In the genomic region with DNA sequence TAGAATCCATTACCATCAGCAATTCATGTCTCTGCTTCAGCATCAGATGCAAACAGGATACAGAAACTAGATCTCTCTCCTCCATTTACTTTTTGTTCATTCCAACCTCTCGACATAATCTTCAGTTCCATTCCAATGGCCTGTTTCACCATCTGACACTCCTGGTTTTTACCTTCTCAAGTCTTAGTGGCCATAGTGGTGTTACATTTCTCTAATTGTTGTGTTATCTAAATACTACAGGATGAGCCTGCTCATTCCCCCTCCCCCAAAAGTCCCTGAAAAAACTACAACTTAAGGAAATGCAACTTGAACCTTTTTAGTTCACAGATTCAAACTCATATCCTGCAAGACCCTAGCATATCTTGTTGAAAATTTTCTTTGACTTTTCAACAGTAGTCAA, we compare ENCODE assay signal across 1 cellular context.
TF ChIP-seq lines count a peak whose summit lies in the region.

No MANE protein-coding gene starts in this region.

TF ChIP-seq in GM23338, 12 proteins besides CTCF, POLR2A, EP300 and RAD21 (continued from another document):
- TF ChIP-seq, protein P1, sequence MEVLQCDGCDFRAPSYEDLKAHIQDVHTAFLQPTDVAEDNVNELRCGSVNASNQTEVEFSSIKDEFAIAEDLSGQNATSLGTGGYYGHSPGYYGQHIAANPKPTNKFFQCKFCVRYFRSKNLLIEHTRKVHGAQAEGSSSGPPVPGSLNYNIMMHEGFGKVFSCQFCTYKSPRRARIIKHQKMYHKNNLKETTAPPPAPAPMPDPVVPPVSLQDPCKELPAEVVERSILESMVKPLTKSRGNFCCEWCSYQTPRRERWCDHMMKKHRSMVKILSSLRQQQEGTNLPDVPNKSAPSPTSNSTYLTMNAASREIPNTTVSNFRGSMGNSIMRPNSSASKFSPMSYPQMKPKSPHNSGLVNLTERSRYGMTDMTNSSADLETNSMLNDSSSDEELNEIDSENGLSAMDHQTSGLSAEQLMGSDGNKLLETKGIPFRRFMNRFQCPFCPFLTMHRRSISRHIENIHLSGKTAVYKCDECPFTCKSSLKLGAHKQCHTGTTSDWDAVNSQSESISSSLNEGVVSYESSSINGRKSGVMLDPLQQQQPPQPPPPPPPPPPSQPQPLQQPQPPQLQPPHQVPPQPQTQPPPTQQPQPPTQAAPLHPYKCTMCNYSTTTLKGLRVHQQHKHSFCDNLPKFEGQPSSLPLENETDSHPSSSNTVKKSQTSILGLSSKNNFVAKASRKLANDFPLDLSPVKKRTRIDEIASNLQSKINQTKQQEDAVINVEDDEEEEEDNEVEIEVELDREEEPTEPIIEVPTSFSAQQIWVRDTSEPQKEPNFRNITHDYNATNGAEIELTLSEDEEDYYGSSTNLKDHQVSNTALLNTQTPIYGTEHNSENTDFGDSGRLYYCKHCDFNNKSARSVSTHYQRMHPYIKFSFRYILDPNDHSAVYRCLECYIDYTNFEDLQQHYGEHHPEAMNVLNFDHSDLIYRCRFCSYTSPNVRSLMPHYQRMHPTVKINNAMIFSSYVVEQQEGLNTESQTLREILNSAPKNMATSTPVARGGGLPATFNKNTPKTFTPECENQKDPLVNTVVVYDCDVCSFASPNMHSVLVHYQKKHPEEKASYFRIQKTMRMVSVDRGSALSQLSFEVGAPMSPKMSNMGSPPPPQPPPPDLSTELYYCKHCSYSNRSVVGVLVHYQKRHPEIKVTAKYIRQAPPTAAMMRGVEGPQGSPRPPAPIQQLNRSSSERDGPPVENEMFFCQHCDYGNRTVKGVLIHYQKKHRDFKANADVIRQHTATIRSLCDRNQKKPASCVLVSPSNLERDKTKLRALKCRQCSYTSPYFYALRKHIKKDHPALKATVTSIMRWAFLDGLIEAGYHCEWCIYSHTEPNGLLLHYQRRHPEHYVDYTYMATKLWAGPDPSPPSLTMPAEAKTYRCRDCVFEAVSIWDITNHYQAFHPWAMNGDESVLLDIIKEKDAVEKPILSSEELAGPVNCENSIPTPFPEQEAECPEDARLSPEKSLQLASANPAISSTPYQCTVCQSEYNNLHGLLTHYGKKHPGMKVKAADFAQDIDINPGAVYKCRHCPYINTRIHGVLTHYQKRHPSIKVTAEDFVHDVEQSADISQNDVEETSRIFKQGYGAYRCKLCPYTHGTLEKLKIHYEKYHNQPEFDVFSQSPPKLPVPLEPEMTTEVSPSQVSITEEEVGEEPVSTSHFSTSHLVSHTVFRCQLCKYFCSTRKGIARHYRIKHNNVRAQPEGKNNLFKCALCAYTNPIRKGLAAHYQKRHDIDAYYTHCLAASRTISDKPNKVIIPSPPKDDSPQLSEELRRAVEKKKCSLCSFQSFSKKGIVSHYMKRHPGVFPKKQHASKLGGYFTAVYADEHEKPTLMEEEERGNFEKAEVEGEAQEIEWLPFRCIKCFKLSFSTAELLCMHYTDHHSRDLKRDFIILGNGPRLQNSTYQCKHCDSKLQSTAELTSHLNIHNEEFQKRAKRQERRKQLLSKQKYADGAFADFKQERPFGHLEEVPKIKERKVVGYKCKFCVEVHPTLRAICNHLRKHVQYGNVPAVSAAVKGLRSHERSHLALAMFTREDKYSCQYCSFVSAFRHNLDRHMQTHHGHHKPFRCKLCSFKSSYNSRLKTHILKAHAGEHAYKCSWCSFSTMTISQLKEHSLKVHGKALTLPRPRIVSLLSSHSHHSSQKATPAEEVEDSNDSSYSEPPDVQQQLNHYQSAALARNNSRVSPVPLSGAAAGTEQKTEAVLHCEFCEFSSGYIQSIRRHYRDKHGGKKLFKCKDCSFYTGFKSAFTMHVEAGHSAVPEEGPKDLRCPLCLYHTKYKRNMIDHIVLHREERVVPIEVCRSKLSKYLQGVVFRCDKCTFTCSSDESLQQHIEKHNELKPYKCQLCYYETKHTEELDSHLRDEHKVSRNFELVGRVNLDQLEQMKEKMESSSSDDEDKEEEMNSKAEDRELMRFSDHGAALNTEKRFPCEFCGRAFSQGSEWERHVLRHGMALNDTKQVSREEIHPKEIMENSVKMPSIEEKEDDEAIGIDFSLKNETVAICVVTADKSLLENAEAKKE (CRISPR knock-in tag; IDR thresholded peaks at IDR 0.05) = no peak
- TF ChIP-seq STAT1 (IDR thresholded peaks at IDR 0.05; ENCODE audit: unreplicated experiment) = no peak
- no peak for TF ChIP-seq JUNB (IDR thresholded peaks at IDR 0.05; ENCODE audit: unreplicated experiment)
- TF ChIP-seq ZNF114 (CRISPR knock-in tag; IDR thresholded peaks at IDR 0.05) = no peak
- no peak for TF ChIP-seq ZNF331 (CRISPR knock-in tag; IDR thresholded peaks at IDR 0.05; ENCODE audit: low read depth)
- TF ChIP-seq EZH2 (IDR thresholded peaks at IDR 0.05; ENCODE audit: low read depth, unreplicated experiment) = no peak
- no peak for TF ChIP-seq CREB1 (CRISPR knock-in tag; IDR thresholded peaks at IDR 0.05; ENCODE audit: low read depth)
- TF ChIP-seq, protein P2, sequence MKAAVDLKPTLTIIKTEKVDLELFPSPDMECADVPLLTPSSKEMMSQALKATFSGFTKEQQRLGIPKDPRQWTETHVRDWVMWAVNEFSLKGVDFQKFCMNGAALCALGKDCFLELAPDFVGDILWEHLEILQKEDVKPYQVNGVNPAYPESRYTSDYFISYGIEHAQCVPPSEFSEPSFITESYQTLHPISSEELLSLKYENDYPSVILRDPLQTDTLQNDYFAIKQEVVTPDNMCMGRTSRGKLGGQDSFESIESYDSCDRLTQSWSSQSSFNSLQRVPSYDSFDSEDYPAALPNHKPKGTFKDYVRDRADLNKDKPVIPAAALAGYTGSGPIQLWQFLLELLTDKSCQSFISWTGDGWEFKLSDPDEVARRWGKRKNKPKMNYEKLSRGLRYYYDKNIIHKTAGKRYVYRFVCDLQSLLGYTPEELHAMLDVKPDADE (IDR thresholded peaks at IDR 0.05) = no peak
- TF ChIP-seq POLR2AphosphoS5 (IDR thresholded peaks at IDR 0.05; ENCODE audit: low read depth) = no peak
- no peak for TF ChIP-seq EZH2phosphoT487 (IDR thresholded peaks at IDR 0.05; ENCODE audit: unreplicated experiment)
